In the genomic region with DNA sequence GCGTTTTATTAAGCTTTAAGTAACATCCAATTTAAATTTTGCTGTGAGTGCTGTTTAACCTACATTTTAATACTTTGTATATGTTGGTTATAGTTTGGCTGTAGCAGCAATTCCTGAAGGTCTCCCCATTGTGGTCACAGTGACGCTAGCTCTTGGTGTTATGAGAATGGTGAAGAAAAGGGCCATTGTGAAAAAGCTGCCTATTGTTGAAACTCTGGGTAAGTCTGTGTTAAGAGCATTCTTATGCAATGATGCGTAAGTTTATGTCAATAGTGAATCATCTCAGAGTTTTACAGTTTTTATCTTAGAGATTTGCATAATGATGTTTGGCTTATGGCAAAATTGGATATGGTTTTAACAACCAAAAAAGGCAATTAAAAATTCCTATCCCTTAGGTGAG, we compare ENCODE assay signal across 12 cellular contexts.
DNase-seq lines count a peak whose midpoint lies in the region; ATAC-seq, FAIRE-seq and TF ChIP-seq lines count a peak whose summit lies in the region.
"Had no signal": no experiment of that assay in that cellular context is flagged by ENCODE, and none has a peak within 500 bp of the region (broad histone marks: within the 10 kb centered on the region; RNA-seq: fewer than 3 reads in every experiment).

No MANE protein-coding gene starts in this region.

- H3K4me3 ChIP-seq in PC-9 (no peak overlapping the region), trophoblast cell (ENCODE audit: low read depth, low read length) (no peak overlapping the region), kidney (ENCODE audit: low read length in 2 of 2) (no peak overlapping the region)
- H3K4me3 ChIP-seq: spleen, transverse colon had no signal

- H3K4me1 ChIP-seq in PC-9 (replicated peaks; ENCODE audit: insufficient read depth) (peaks cover 9% of the 10 kb centered on the region), trophoblast cell (ENCODE audit: control insufficient read depth in 1 of 2, insufficient read depth in 2 of 2, low read length in 2 of 2) (no peaks in the 10 kb centered on the region), kidney (ENCODE audit: control insufficient read depth in 1 of 2, insufficient read depth in 1 of 2, low read depth in 1 of 2, low read length in 2 of 2) (no peaks in the 10 kb centered on the region)
- H3K4me1 ChIP-seq: spleen, transverse colon had no signal

- H3K9me3 ChIP-seq in PC-9 (ENCODE audit: insufficient read depth, low read depth): no peaks in the 10 kb centered on the region
- H3K9me3 ChIP-seq in trophoblast cell (ENCODE audit: insufficient read depth, low read depth, low read length): no peaks in the 10 kb centered on the region
- H3K9me3 ChIP-seq in kidney (ENCODE audit: control insufficient read depth in 1 of 2, low read length in 2 of 2): no peaks in the 10 kb centered on the region
- H3K9me3 ChIP-seq: spleen, transverse colon had no signal

- CTCF ChIA-PET in PC-9 (lab: Charles Lee): no interaction called here

- H2AFZ ChIP-seq in PC-9 (no peak overlapping the region), trophoblast cell (ENCODE audit: insufficient read depth, low read length, poor library complexity) (no peak overlapping the region)

- H3K27ac Mint-ChIP-seq in activated T-cell treated with anti-CD3 and anti-CD28 coated beads, Interleukin-2, amount 50 U/mL, for 24 hours: no peak overlapping the region
- H3K27ac Mint-ChIP-seq: activated naive CD4-positive, alpha-beta T cell treated with anti-CD3 and anti-CD28 coated beads, Interleukin-2, amount 50 U/mL, for 24 hours had no signal

- H3K14ac ChIP-seq in trophoblast cell (ENCODE audit: low read length): no peak overlapping the region

- peak overlapping the region; percentile 70 for H3K27ac ChIP-seq in PC-9
- H3K27ac ChIP-seq in trophoblast cell (ENCODE audit: low read depth, low read length): no peak overlapping the region
- no peak overlapping the region for H3K27ac ChIP-seq in kidney (ENCODE audit: low read depth in 2 of 2, low read length in 2 of 2)
- H3K27ac ChIP-seq: transverse colon had no signal

- DNase-seq in GM04504 (ENCODE audit: low read depth) (peak; percentile 73), PC-9 (peak; percentile 19 to 78), trophoblast cell (peak; percentile 13 to 82), germinal center (ENCODE audit: low spot score) (no peak), kidney (no peak)
- no peak for DNase-seq in activated T-cell treated with anti-CD3 and anti-CD28 coated beads, Interleukin-2, amount 50 U/mL, for 24 hours
- DNase-seq: spleen, transverse colon had no signal

- H3K4me2 ChIP-seq in PC-9: no peak overlapping the region
- H3K4me2 ChIP-seq in trophoblast cell (ENCODE audit: low read length): no peak overlapping the region

- no peaks in the 10 kb centered on the region for H3K27me3 ChIP-seq in PC-9 (ENCODE audit: insufficient read depth, low read depth)
- no peaks in the 10 kb centered on the region for H3K27me3 ChIP-seq in trophoblast cell (ENCODE audit: insufficient read depth, low read length)
- H3K27me3 ChIP-seq: spleen, transverse colon had no signal

- POLR2A ChIA-PET in PC-9 (lab: Charles Lee; ENCODE audit: unreplicated experiment): interaction anchor here (0.6 kb wide), 2 partner anchors 50 to 413 kb away, joined by 3 read pairs; no protein-coding TSS in a partner anchor

- no peak overlapping the region for H2BK120ac ChIP-seq in trophoblast cell (ENCODE audit: insufficient read depth, low read length, poor library complexity)

- H3K4me3 Mint-ChIP-seq in activated T-cell treated with anti-CD3 and anti-CD28 coated beads, Interleukin-2, amount 50 U/mL, for 24 hours: no peak overlapping the region
- H3K4me3 Mint-ChIP-seq: activated naive CD4-positive, alpha-beta T cell treated with anti-CD3 and anti-CD28 coated beads, Interleukin-2, amount 50 U/mL, for 24 hours had no signal

- intact Hi-C loops in PC-9 (cut with micrococcal nuclease; ENCODE audit: unreplicated experiment) (no loop called here), kidney (cut with DNase I) (no loop called here)

- peaks cover 2% of the 10 kb centered on the region for H3K79me1 ChIP-seq in trophoblast cell (ENCODE audit: low read length)

- no peak overlapping the region for H4K12ac ChIP-seq in trophoblast cell (ENCODE audit: low read depth, low read length)

- FAIRE-seq in kidney (lab: Jason Lieb, UNC): no peak
- FAIRE-seq: GM12892 had no signal

- ATAC-seq in esophagus mucosa (peak; percentile 91), HG03571 (IDR thresholded peaks at IDR 0.05; ENCODE audit: unreplicated experiment) (no peak)

- H3K36me3 ChIP-seq in PC-9 (ENCODE audit: low read depth) (0 out of 2 replicates have a peak, but pooled peaks cover 12% of the 10 kb centered on the region), trophoblast cell (ENCODE audit: control insufficient read depth in 1 of 2, insufficient read depth in 2 of 2, low read length in 2 of 2) (peaks cover 0 to 3% of the 10 kb centered on the region in 2 experiments), kidney (ENCODE audit: control insufficient read depth in 1 of 2, insufficient read depth in 2 of 2, low read length in 2 of 2) (peaks cover 20 to 24% of the 10 kb centered on the region in 2 donors)

- no peak overlapping the region for H2BK12ac ChIP-seq in trophoblast cell (ENCODE audit: low read length)

- H3K9me2 ChIP-seq in PC-9 (ENCODE audit: insufficient read depth): no peaks in the 10 kb centered on the region

- H4K20me1 ChIP-seq in PC-9 (ENCODE audit: insufficient read depth): no peaks in the 10 kb centered on the region

- peaks cover 89% of the 10 kb centered on the region for H3K36me3 Mint-ChIP-seq in activated T-cell treated with anti-CD3 and anti-CD28 coated beads, Interleukin-2, amount 50 U/mL, for 24 hours (ENCODE audit: low read depth)

- no peaks in the 10 kb centered on the region for H3K27me3 Mint-ChIP-seq in activated T-cell treated with anti-CD3 and anti-CD28 coated beads, Interleukin-2, amount 50 U/mL, for 24 hours
- H3K27me3 Mint-ChIP-seq: activated naive CD4-positive, alpha-beta T cell treated with anti-CD3 and anti-CD28 coated beads, Interleukin-2, amount 50 U/mL, for 24 hours had no signal

- no peaks in the 10 kb centered on the region for H3K9me3 Mint-ChIP-seq in activated T-cell treated with anti-CD3 and anti-CD28 coated beads, Interleukin-2, amount 50 U/mL, for 24 hours
- H3K9me3 Mint-ChIP-seq: activated naive CD4-positive, alpha-beta T cell treated with anti-CD3 and anti-CD28 coated beads, Interleukin-2, amount 50 U/mL, for 24 hours had no signal

- H3K18ac ChIP-seq in trophoblast cell (ENCODE audit: low read length): no peak overlapping the region

- no peak overlapping the region for H2AK5ac ChIP-seq in trophoblast cell (ENCODE audit: low read length)

- no peak overlapping the region for H3K9ac ChIP-seq in trophoblast cell (ENCODE audit: low read length)
- no peak overlapping the region for H3K9ac ChIP-seq in kidney (ENCODE audit: low read length in 2 of 2)

- BruUV-seq in PC-9 (replicated peaks; lab: Mats Ljungman, UMichigan): no TSS peak

- WGBS in trophoblast cell (ENCODE audit: extremely low coverage, insufficient coverage, insufficient read length): no CpG with 5 or more reads among the region's 3 CpGs

- no peak overlapping the region for H3K4ac ChIP-seq in trophoblast cell (ENCODE audit: low read depth, low read length)

- H3F3A ChIP-seq in PC-9 (ENCODE audit: insufficient read depth, low read depth): no peaks in the 10 kb centered on the region; the same call in 1 of the 2 replicates

- H2BK5ac ChIP-seq in trophoblast cell (ENCODE audit: low read depth, low read length, poor library complexity): no peak overlapping the region

- TF ChIP-seq CTCF in PC-9 (conservative IDR thresholded peaks at IDR 0.05): no peak
- TF ChIP-seq CTCF in kidney (IDR thresholded peaks at IDR 0.05; ENCODE audit: borderline replicate concordance, extremely low read depth, insufficient read depth): no peak

- H4K91ac ChIP-seq in trophoblast cell (ENCODE audit: low read depth, low read length): no peak overlapping the region

- H3K4me1 Mint-ChIP-seq in activated T-cell treated with anti-CD3 and anti-CD28 coated beads, Interleukin-2, amount 50 U/mL, for 24 hours (ENCODE audit: low read depth): peaks cover 4% of the 10 kb centered on the region
- H3K4me1 Mint-ChIP-seq: activated naive CD4-positive, alpha-beta T cell treated with anti-CD3 and anti-CD28 coated beads, Interleukin-2, amount 50 U/mL, for 24 hours had no signal

- no peak overlapping the region for H4K8ac ChIP-seq in trophoblast cell (ENCODE audit: low read depth, low read length)

- H3K23ac ChIP-seq in trophoblast cell (ENCODE audit: low read length): no peak overlapping the region

- no peaks in the 10 kb centered on the region for H3K79me2 ChIP-seq in PC-9 (ENCODE audit: low read depth)
- no peaks in the 10 kb centered on the region for H3K79me2 ChIP-seq in trophoblast cell (ENCODE audit: control insufficient read depth, insufficient read depth, low read length, poor library complexity)

Comparison
In these comparisons a context has a peak if more than half of its experiments do, and no peak if none do; other contexts are left out.
1. DNase-seq: peak in GM04504 (single experiment), PC-9 (2 of 2) and trophoblast cell (2 of 2); none in activated T-cell treated with anti-CD3 and anti-CD28 coated beads, Interleukin-2, amount 50 U/mL, for 24 hours (single experiment), germinal center (single experiment) and kidney (single experiment).